Comparison of ENCODE assay signal across 8 cellular contexts in genomic region chr18:76686737-76687231, GRCh38.
DNase-seq lines count a peak whose midpoint lies in the region; ATAC-seq and TF ChIP-seq lines count a peak whose summit lies in the region.

No MANE protein-coding gene starts in this region.

- H4K20me1 ChIP-seq in KMS-11 (ENCODE audit: insufficient read depth) = no peaks in the 10 kb centered on the region

- H3K36me3 Mint-ChIP-seq in MCF 10A (ENCODE audit: insufficient read depth, unreplicated experiment) = peaks cover 6% of the 10 kb centered on the region
- H3K36me3 Mint-ChIP-seq in stimulated activated naive B cell treated with anti-CD40 and anti-IgM and Interleukin-4, amounts not matched to agents 10 μg/mL and 1 μg/mL and 100 μg/mL, for 72 hours = no peaks in the 10 kb centered on the region

- no peaks in the 10 kb centered on the region for H3K27me3 ChIP-seq in KMS-11 (ENCODE audit: insufficient read depth, low read depth)
- H3K27me3 ChIP-seq in Panc1 (ENCODE audit: control insufficient read depth, insufficient read depth, low read length) = peaks cover 27% of the 10 kb centered on the region

- H3K79me2 ChIP-seq in KMS-11 (ENCODE audit: insufficient read depth, low read depth) = no peaks in the 10 kb centered on the region

- H3K4me1 ChIP-seq in KMS-11 (ENCODE audit: low read depth, poor library complexity, severe bottlenecking) (no peaks in the 10 kb centered on the region), Panc1 (ENCODE audit: control insufficient read depth, insufficient read depth, low read length) (peaks cover 11% of the 10 kb centered on the region)

- peak overlapping the region; percentile 47 for H3K27ac Mint-ChIP-seq in MCF 10A (ENCODE audit: low read depth, unreplicated experiment)
- H3K27ac Mint-ChIP-seq in stimulated activated naive B cell treated with anti-CD40 and anti-IgM and Interleukin-4, amounts not matched to agents 10 μg/mL and 1 μg/mL and 100 μg/mL, for 72 hours = peak overlapping the region; percentile 90

- CTCF ChIA-PET in Panc1 (lab: Charles Lee) = interaction anchor here (0.7 to 2.1 kb wide), 3 partner anchors 8 to 288 kb away, joined by 3 to 5 read pairs (median 5); no protein-coding TSS in a partner anchor
- CTCF ChIA-PET in MCF 10A (lab: Yijun Ruan, JAX) = interaction anchor here (0.7 to 9.2 kb wide), 24 partner anchors 8 to 578 kb away, joined by 3 to 150 read pairs (median 4); no protein-coding TSS in a partner anchor

- peak; percentile 76 for ATAC-seq in GM21390 (IDR thresholded peaks at IDR 0.05; ENCODE audit: unreplicated experiment)
- peak; percentile 89 for ATAC-seq in Panc1
- peak; percentile 75 for ATAC-seq in stimulated activated naive B cell treated with anti-CD40 and anti-IgM and Interleukin-4, amounts not matched to agents 10 μg/mL and 1 μg/mL and 100 μg/mL, for 72 hours (replicated peaks)
- ATAC-seq in HG03025 (IDR thresholded peaks at IDR 0.05; ENCODE audit: low FRiP score, unreplicated experiment) = no peak

- no peak overlapping the region for H3K4me3 Mint-ChIP-seq in MCF 10A (ENCODE audit: unreplicated experiment)
- H3K4me3 Mint-ChIP-seq in stimulated activated naive B cell treated with anti-CD40 and anti-IgM and Interleukin-4, amounts not matched to agents 10 μg/mL and 1 μg/mL and 100 μg/mL, for 72 hours = peak overlapping the region; percentile 23 to 46

- intact Hi-C loops in Panc1 (cut with micrococcal nuclease; ENCODE audit: unreplicated experiment) = loop anchor here (1.0 to 10.0 kb wide), 2 partner anchors 192 to 287 kb away; partner anchors contain the start of gene ZNF516
- intact Hi-C loops in MCF 10A (cut with micrococcal nuclease) = loop anchor here (1.0 kb wide), 3 partner anchors 193 to 287 kb away; no protein-coding TSS in a partner anchor

- BruUV-seq in Panc1 (replicated peaks; lab: Mats Ljungman, UMichigan) (no TSS peak), MCF 10A (replicated peaks; lab: Mats Ljungman, UMichigan) (no TSS peak)

- POLR2A ChIA-PET in Panc1 (lab: Charles Lee) (interaction anchor here (0.6 to 0.8 kb wide), 2 partner anchors 14 to 82 kb away, joined by 4 to 8 read pairs; no protein-coding TSS in a partner anchor), MCF 10A (lab: Yijun Ruan, JAX) (interaction anchor here (0.6 to 1.1 kb wide), 5 partner anchors 67 to 288 kb away, joined by 3 to 7 read pairs (median 3); no protein-coding TSS in a partner anchor)

- no peaks in the 10 kb centered on the region for H3K27me3 Mint-ChIP-seq in MCF 10A (ENCODE audit: insufficient read depth, unreplicated experiment)
- peaks cover 34 to 51% of the 10 kb centered on the region in 2 donors for H3K27me3 Mint-ChIP-seq in stimulated activated naive B cell treated with anti-CD40 and anti-IgM and Interleukin-4, amounts not matched to agents 10 μg/mL and 1 μg/mL and 100 μg/mL, for 72 hours

- no peak overlapping the region for H3K27ac ChIP-seq in KMS-11
- no peak overlapping the region for H3K27ac ChIP-seq in Panc1 (ENCODE audit: low read length)

- H3K36me3 ChIP-seq in KMS-11 (ENCODE audit: insufficient read depth) (no peaks in the 10 kb centered on the region), Panc1 (ENCODE audit: control insufficient read depth, insufficient read depth, low read length) (no peaks in the 10 kb centered on the region)

- H2AFZ ChIP-seq in KMS-11 (ENCODE audit: low read depth) = no peak overlapping the region

- TF ChIP-seq CTCF in KMS-11 (conservative IDR thresholded peaks at IDR 0.05; ENCODE audit: low read depth, low read length) (peak; percentile 63), Panc1 (IDR thresholded peaks at IDR 0.05) (no peak), MCF 10A (IDR thresholded peaks at IDR 0.05; ENCODE audit: unreplicated experiment) (peak; percentile 73)

- H3K4me1 Mint-ChIP-seq in MCF 10A (ENCODE audit: insufficient read depth, unreplicated experiment) = peaks cover 7% of the 10 kb centered on the region
- peaks cover 15 to 19% of the 10 kb centered on the region in 2 donors for H3K4me1 Mint-ChIP-seq in stimulated activated naive B cell treated with anti-CD40 and anti-IgM and Interleukin-4, amounts not matched to agents 10 μg/mL and 1 μg/mL and 100 μg/mL, for 72 hours

- H3K4me3 ChIP-seq in KMS-11 (IDR thresholded peaks at IDR 0.05; ENCODE audit: insufficient read depth, low read depth, low read length) (no peak overlapping the region), Panc1 (ENCODE audit: low read depth in 2 of 2, low read length in 2 of 2) (0 out of 4 replicates have a peak overlapping the region, but pooled peaks of 1 of the 2 experiments have one; percentile 9)

- no peak overlapping the region for H3K4me2 ChIP-seq in KMS-11

- DNase-seq in EH (ENCODE audit: low read depth) = peak; percentile 63
- DNase-seq in Panc1 (ENCODE audit: low read depth, low spot score) = peak; percentile 22
- peak; percentile 75 for DNase-seq in MCF 10A (ENCODE audit: unreplicated experiment)
- DNase-seq in inferior parietal cortex (ENCODE audit: extremely low spot score) = peak; percentile 66
- DNase-seq in stimulated activated naive B cell treated with anti-CD40 and anti-IgM and Interleukin-4, amounts not matched to agents 10 μg/mL and 1 μg/mL and 100 μg/mL, for 72 hours = no peak

- no peaks in the 10 kb centered on the region for H3K9me3 ChIP-seq in Panc1 (ENCODE audit: control insufficient read depth, insufficient read depth, low read depth, low read length)

- in situ Hi-C loops in Panc1 (cut with HindIII; ENCODE audit: low pct_unique_long_range_greater_than_20kb, low sequenced_read_pairs) = no loop called here

- H3K9me3 Mint-ChIP-seq in MCF 10A (ENCODE audit: unreplicated experiment) = no peaks in the 10 kb centered on the region
- no peaks in the 10 kb centered on the region for H3K9me3 Mint-ChIP-seq in stimulated activated naive B cell treated with anti-CD40 and anti-IgM and Interleukin-4, amounts not matched to agents 10 μg/mL and 1 μg/mL and 100 μg/mL, for 72 hours

- no peak overlapping the region for H3K9ac ChIP-seq in KMS-11
